Comparison of ENCODE assay signal across 7 cellular contexts in genomic region chr12:12813120-12814101, GRCh38. TPM values are rescaled to one million over a fixed set of nuclear protein-coding genes. Genes with fewer than 3 reads are reported as not detected.
A peak's percentile ranks its signal among the peaks of the same experiment; 100 is the strongest.
DNase-seq lines count a peak whose midpoint lies in the region; ATAC-seq, FAIRE-seq and TF ChIP-seq lines count a peak whose summit lies in the region.

TSS of gene DDX47 (plus strand) at chr12:12813346. CDS start at chr12:12813368, 22 bp downstream.

- H3K27me3 ChIP-seq in body of pancreas (no peaks in the 10 kb centered on the region), iPS DF 6.9 (ENCODE audit: control insufficient read depth, insufficient read depth, low read length) (no peaks in the 10 kb centered on the region)

- peak; percentile 94 for DNase-seq in NCI-H2107 (lab: John Stamatoyannopoulos, UW)
- DNase-seq in body of pancreas: peak; percentile 96 to 98 (median 96)
- DNase-seq in iPS DF 6.9 (ENCODE audit: low read depth, low spot score): peak; percentile 91
- DNase-seq in skeletal muscle cell (ENCODE audit: low read depth): peak; percentile 62

- TF ChIP-seq POLR2A in body of pancreas (IDR thresholded peaks at IDR 0.05): peak in 2 of 3 donors; percentile 68 to 73

- TF ChIP-seq CTCF in body of pancreas (IDR thresholded peaks at IDR 0.05): peak; percentile 88 to 99 (median 98)

- peak within 1 kb of the TSS; percentile 26 to 74 (median 60) for H3K27ac ChIP-seq in body of pancreas
- no peak within 1 kb of the TSS for H3K27ac ChIP-seq in iPS DF 6.9 (ENCODE audit: low read length)

- H3K9me3 ChIP-seq in body of pancreas: no peaks in the 10 kb centered on the region
- no peaks in the 10 kb centered on the region for H3K9me3 ChIP-seq in iPS DF 6.9 (ENCODE audit: control insufficient read depth, insufficient read depth, low read length)

- H3K4me1 ChIP-seq in body of pancreas: peaks cover 31% of the 10 kb centered on the region
- 0 out of 2 replicates have a peak, but pooled peaks cover 2% of the 10 kb centered on the region for H3K4me1 ChIP-seq in iPS DF 6.9 (ENCODE audit: control insufficient read depth, insufficient read depth, low read length)

- intact Hi-C loops in body of pancreas (cut with DNase I): no loop called here

- ATAC-seq in GM18508 (IDR thresholded peaks at IDR 0.05; ENCODE audit: insufficient read depth, unreplicated experiment) (peak; percentile 74), HG02981 (IDR thresholded peaks at IDR 0.05; ENCODE audit: unreplicated experiment) (peak; percentile 82), body of pancreas (peak; percentile 98)

- 1 to 2% methylated on average over 34 to 35 of the region's 35 CpGs for WGBS in body of pancreas, 2 donors
- no CpG with 5 or more reads among the region's 35 CpGs for WGBS in iPS DF 6.9 (ENCODE audit: insufficient coverage, insufficient read length)

- H3K4me3 ChIP-seq in body of pancreas (peak within 1 kb of the TSS; percentile 44 to 98), iPS DF 6.9 (ENCODE audit: low read length) (peak within 1 kb of the TSS; percentile 89), skeletal muscle cell (ENCODE audit: low read depth, low read length) (peak within 1 kb of the TSS; percentile 98)

- peak; percentile 31 for FAIRE-seq in TTC549 (lab: Jason Lieb, UNC)

- H3K36me3 ChIP-seq in body of pancreas (replicated peaks in 1 of 2; ENCODE audit: insufficient read depth in 1 of 2, low read depth in 2 of 2) (no peaks in the 10 kb centered on the region), iPS DF 6.9 (ENCODE audit: control insufficient read depth, insufficient read depth, low read length) (no peaks in the 10 kb centered on the region; the same call in 1 of the 2 replicates)

RNA-seq across cellular contexts. Expression of gene DDX47, which starts in this region (rescaled TPM):
- total RNA-seq in body of pancreas: 10 to 100 TPM; 32.4 to 59.7 TPM
